ENCODE assay signal across 9 cellular contexts in the genomic region with DNA sequence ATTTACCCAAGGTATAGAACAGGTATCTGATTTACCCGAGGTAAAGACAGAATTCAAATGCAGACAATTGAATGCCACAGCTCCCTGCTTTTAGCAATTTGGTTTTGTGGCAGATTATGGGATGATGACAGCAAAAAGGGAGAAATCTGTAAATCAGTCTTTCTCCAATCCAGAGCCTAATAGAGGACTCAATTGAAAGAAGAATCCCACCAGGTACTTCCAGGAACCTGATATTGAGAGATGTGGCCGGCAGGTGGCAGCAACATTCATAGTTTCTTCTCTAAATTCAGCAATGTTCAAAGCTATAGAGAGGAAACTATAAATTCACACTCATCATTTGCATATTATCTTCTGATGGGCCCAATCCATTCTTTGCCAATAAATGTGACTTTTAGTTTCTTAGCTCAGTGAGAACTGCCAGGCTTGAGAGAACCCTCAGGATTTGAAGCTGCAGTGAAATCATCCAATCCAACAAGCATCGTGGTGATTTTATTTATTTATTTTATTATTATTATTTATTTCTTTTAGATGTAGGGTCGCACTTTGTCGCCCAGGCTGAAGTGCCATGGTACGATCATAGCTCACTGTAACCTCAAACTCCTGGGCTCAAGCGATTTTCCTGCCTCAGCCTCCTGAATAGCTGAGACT. TPM values are rescaled to one million over a fixed set of nuclear protein-coding genes. Genes with fewer than 3 reads are reported as not detected.
DNase-seq lines count a peak whose midpoint lies in the region; ATAC-seq and TF ChIP-seq lines count a peak whose summit lies in the region.
"Had no signal": no experiment of that assay in that cellular context is flagged by ENCODE, and none has a peak within 500 bp of the region (broad histone marks: within the 10 kb centered on the region; RNA-seq: fewer than 3 reads in every experiment).

No MANE protein-coding gene starts in this region.

- no peak overlapping the region for H3K9ac ChIP-seq in mesendoderm (ENCODE audit: low read length)

- H3K36me3 ChIP-seq in HEK293 (ENCODE audit: control insufficient read depth in 2 of 2, insufficient read depth in 1 of 2, low read length in 2 of 2) (no peaks in the 10 kb centered on the region), mesendoderm (ENCODE audit: control insufficient read depth, insufficient read depth, low read length) (no peaks in the 10 kb centered on the region)

- no peak overlapping the region for H4K5ac ChIP-seq in mesendoderm (ENCODE audit: low read length)

- CTCF ChIA-PET in HEK293 (lab: Yijun Ruan, JAX): interaction anchor here (0.5 to 3.4 kb wide), 42 partner anchors 9 to 518 kb away, joined by 3 to 31 read pairs (median 4); partner anchors contain the start of genes MED18 and PHACTR4

- no peak overlapping the region for H2BK120ac ChIP-seq in mesendoderm (ENCODE audit: low read depth, low read length)

- H3K23ac ChIP-seq in mesendoderm (ENCODE audit: low read length): no peak overlapping the region

- no peak overlapping the region for H2AK5ac ChIP-seq in mesendoderm (ENCODE audit: low read length)

- H3K4me2 ChIP-seq in mesendoderm (ENCODE audit: low read length): no peak overlapping the region

- DNase-seq in AG09319 (ENCODE audit: extremely low read depth, low read depth) (no peak), NCI-H748 treated with DMSO at 0.1 percent for 48 hours (lab: John Stamatoyannopoulos, UW) (peak; percentile 23), dorsolateral prefrontal cortex (peak in 9 of 10 donors; percentile 62 to 82 (median 70)), mesendoderm (peak; percentile 59)
- DNase-seq in activated CD4-positive, alpha-beta T cell treated with anti-CD3 and anti-CD28 coated beads, Interleukin-2, amount 50 U/mL, for 24 hours (ENCODE audit: low read depth in 1 of 2, low spot score in 1 of 2): peak; percentile 35 to 59
- peak; percentile 61 for DNase-seq in stimulated activated CD8-positive, alpha-beta memory T cell treated with anti-CD3 and anti-CD28 coated beads, Interleukin-4, amount 100 ng/mL, for 24 hours (ENCODE audit: low read depth)

- H3K56ac ChIP-seq in mesendoderm (ENCODE audit: low read length): no peak overlapping the region

- H3K27me3 ChIP-seq in dorsolateral prefrontal cortex (no peaks in the 10 kb centered on the region), mesendoderm (ENCODE audit: insufficient read depth, low read length, poor library complexity) (no peaks in the 10 kb centered on the region)

- H4K8ac ChIP-seq in mesendoderm (ENCODE audit: low read depth, low read length): no peak overlapping the region

- ATAC-seq in HG02678 (IDR thresholded peaks at IDR 0.05; ENCODE audit: unreplicated experiment): no peak

- H3K79me2 ChIP-seq in mesendoderm (ENCODE audit: control insufficient read depth, insufficient read depth, low read length): no peaks in the 10 kb centered on the region

- H3K9me3 ChIP-seq in HEK293 (ENCODE audit: control insufficient read depth, insufficient read depth, low read depth, low read length): no peaks in the 10 kb centered on the region

- no CpG with 5 or more reads among the region's 7 CpGs for WGBS in mesendoderm (ENCODE audit: extremely low coverage, insufficient coverage, low lambda C conversion rate)

- H3K4me1 ChIP-seq in HEK293 (ENCODE audit: control insufficient read depth, insufficient read depth, low read length) (no peaks in the 10 kb centered on the region), mesendoderm (ENCODE audit: control insufficient read depth, low read depth, low read length) (no peaks in the 10 kb centered on the region)

- H3K27ac ChIP-seq in HEK293 (ENCODE audit: extremely low read depth, low read depth, low read length) (no peak overlapping the region), dorsolateral prefrontal cortex (no peak overlapping the region), mesendoderm (ENCODE audit: low read depth, low read length) (no peak overlapping the region)
- H3K27ac ChIP-seq: skin epidermis had no signal

- no peak overlapping the region for H3K4ac ChIP-seq in mesendoderm (ENCODE audit: low read depth, low read length)

- no peak overlapping the region for H3K18ac ChIP-seq in mesendoderm (ENCODE audit: low read length)

- no peak overlapping the region for H2BK5ac ChIP-seq in mesendoderm (ENCODE audit: low read length)

- H3K4me3 ChIP-seq in HEK293 (ENCODE audit: low read depth, low read length): no peak overlapping the region
- H3K4me3 ChIP-seq in dorsolateral prefrontal cortex: no peak overlapping the region
- H3K4me3 ChIP-seq in mesendoderm (ENCODE audit: low read length): no peak overlapping the region
- H3K4me3 ChIP-seq: skin epidermis had no signal

- intact Hi-C loops in dorsolateral prefrontal cortex (cut with DNase I): loop anchor here (2.0 to 10.0 kb wide), 3 partner anchors 243 to 515 kb away; no protein-coding TSS in a partner anchor

- no peaks in the 10 kb centered on the region for H3K79me1 ChIP-seq in mesendoderm (ENCODE audit: low read length)

- H2BK15ac ChIP-seq in mesendoderm (replicated peaks; ENCODE audit: low read depth): no peak overlapping the region

- POLR2A ChIA-PET in HEK293 (lab: Yijun Ruan, JAX): interaction anchor here (0.6 to 1.7 kb wide), 6 partner anchors 10 to 243 kb away, joined by 3 to 11 read pairs (median 4); partner anchors contain the start of genes PHACTR4 and SESN2

- TF ChIP-seq CTCF in AG09319 (IDR thresholded peaks at IDR 0.05; ENCODE audit: low read depth, low read length) (peak; percentile 68), HEK293 (tag by site-specific recombination; IDR thresholded peaks at IDR 0.05) (0 out of 2 replicates have a peak, but pooled peaks have one; percentile 20), dorsolateral prefrontal cortex (IDR thresholded peaks at IDR 0.05 in 54 of 56, conservative IDR thresholded peaks at IDR 0.05 in 2 of 56; ENCODE audit: low read depth in 1 of 56, partially characterized antibody in 56 of 56) (peak; percentile 53 to 86 (median 72))

TF ChIP-seq in HEK293, 187 proteins besides CTCF, POLR2A, EP300 and RAD21 (continues in another document):
- no peak for TF ChIP-seq ZNF596 (tag by site-specific recombination; IDR thresholded peaks at IDR 0.05)
- TF ChIP-seq, protein P1, sequence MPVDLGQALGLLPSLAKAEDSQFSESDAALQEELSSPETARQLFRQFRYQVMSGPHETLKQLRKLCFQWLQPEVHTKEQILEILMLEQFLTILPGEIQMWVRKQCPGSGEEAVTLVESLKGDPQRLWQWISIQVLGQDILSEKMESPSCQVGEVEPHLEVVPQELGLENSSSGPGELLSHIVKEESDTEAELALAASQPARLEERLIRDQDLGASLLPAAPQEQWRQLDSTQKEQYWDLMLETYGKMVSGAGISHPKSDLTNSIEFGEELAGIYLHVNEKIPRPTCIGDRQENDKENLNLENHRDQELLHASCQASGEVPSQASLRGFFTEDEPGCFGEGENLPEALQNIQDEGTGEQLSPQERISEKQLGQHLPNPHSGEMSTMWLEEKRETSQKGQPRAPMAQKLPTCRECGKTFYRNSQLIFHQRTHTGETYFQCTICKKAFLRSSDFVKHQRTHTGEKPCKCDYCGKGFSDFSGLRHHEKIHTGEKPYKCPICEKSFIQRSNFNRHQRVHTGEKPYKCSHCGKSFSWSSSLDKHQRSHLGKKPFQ (tag by site-specific recombination; IDR thresholded peaks at IDR 0.05): 0 out of 2 replicates have a peak, but pooled peaks have one; percentile 40
- TF ChIP-seq ZNF239 (tag by site-specific recombination; IDR thresholded peaks at IDR 0.05): no peak
- TF ChIP-seq ZNF148 (tag by site-specific recombination; IDR thresholded peaks at IDR 0.05; ENCODE audit: borderline replicate concordance): no peak
- peak; percentile 47; the same call in 1 of the 2 replicates for TF ChIP-seq ZEB2 (tag by site-specific recombination; IDR thresholded peaks at IDR 0.05)
- peak; percentile 16; the same call in 1 of the 2 replicates for TF ChIP-seq ZNF394 (tag by site-specific recombination; IDR thresholded peaks at IDR 0.05; ENCODE audit: borderline replicate concordance)
- no peak for TF ChIP-seq ZNF266 (tag by site-specific recombination; IDR thresholded peaks at IDR 0.05; ENCODE audit: low read depth)
- TF ChIP-seq ZNF654 (tag by site-specific recombination; IDR thresholded peaks at IDR 0.05; ENCODE audit: low read depth): peak; percentile 73
- TF ChIP-seq ZBTB20 (tag by site-specific recombination; IDR thresholded peaks at IDR 0.05): no peak
- TF ChIP-seq ZNF692 (tag by site-specific recombination; IDR thresholded peaks at IDR 0.05): no peak
- no peak for TF ChIP-seq ZNF354C (tag by site-specific recombination; IDR thresholded peaks at IDR 0.05; ENCODE audit: borderline replicate concordance, low read depth)

RNA-seq across cellular contexts. Expression of gene PHACTR4, which starts 9.8 kb away (rescaled TPM):
- 10 to 100 TPM; 15.7 to 44.9 (median 26.5) TPM for total RNA-seq in dorsolateral prefrontal cortex
- 31.6 TPM for polyA plus RNA-seq in mesendoderm (2013, experiment 1 of 2)
- 30.4 TPM for polyA plus RNA-seq in mesendoderm (2013, experiment 2 of 2)

RNA-seq across cellular contexts. Expression of gene MED18, which starts 30.9 kb away (rescaled TPM):
- total RNA-seq in dorsolateral prefrontal cortex: 10 to 100 TPM in 55 of 120 experiments, 1 to 10 TPM in 65; 5.5 to 17.2 (median 9.8) TPM
- 6.3 TPM for polyA plus RNA-seq in mesendoderm (2013, experiment 1 of 2)
- 6.8 TPM for polyA plus RNA-seq in mesendoderm (2013, experiment 2 of 2)

Comparison
In these comparisons a context has a peak if more than half of its experiments do, and no peak if none do; other contexts are left out.
1. CTCF ChIP-seq: peak in every context shown above with its lines; median percentile 72 in dorsolateral prefrontal cortex; 68 in AG09319; 20 in HEK293.